22 cellular contexts compared by ENCODE assay signal in genomic region chr13:27120011-27120410, GRCh38.
"Had no signal": no experiment of that assay in that cellular context is flagged by ENCODE, and none has a peak within 500 bp of the region (broad histone marks: within the 10 kb centered on the region; RNA-seq: fewer than 3 reads in every experiment).

No MANE protein-coding gene starts in this region.

- H3K27me3 ChIP-seq: esophagus muscularis mucosa, heart left ventricle, right atrium auricular region, spleen, testis had no signal

- H3K36me3 ChIP-seq: right atrium auricular region had no signal

- FAIRE-seq: urothelium cell line had no signal

- DNase-seq: activated CD4-positive, alpha-beta memory T cell treated with anti-CD3 and anti-CD28 coated beads for 36 hours; activated CD4-positive, alpha-beta T cell treated with anti-CD3 and anti-CD28 coated beads, Interleukin-2, amount 10 ng/mL, durations not matched to agents 24 days and 14 days; activated CD4-positive, CD25-positive, alpha-beta regulatory T cell treated with anti-CD3 and anti-CD28 coated beads, Interleukin-2, amount 50 U/mL, for 72 hours; activated CD8-positive, alpha-beta memory T cell treated with anti-CD3 and anti-CD28 coated beads, Interleukin-2, amount 50 U/mL, for 48 hours; activated gamma-delta T cell; activated naive CD4-positive, alpha-beta T cell treated with anti-CD3 and anti-CD28 coated beads, Interleukin-2, amount 10 ng/mL, durations not matched to agents 7 days and 5 days; activated naive CD8-positive, alpha-beta T cell treated with anti-CD3 and anti-CD28 coated beads, Interleukin-2, amount 10 ng/mL, durations not matched to agents 7 days and 5 days; activated T-cell treated with anti-CD3 and anti-CD28 coated beads, Interleukin-2, amount 50 U/mL, for 24 hours; amygdala; caudate nucleus; endodermal cell; heart left ventricle; naive thymus-derived CD8-positive, alpha-beta T cell; nucleus accumbens; spleen; stimulated activated naive CD4-positive, alpha-beta T cell; T-helper 2 cell; testis; trophoblast cell had no signal

- H3K4me1 ChIP-seq: testis had no signal

- H3K4me3 ChIP-seq: esophagus muscularis mucosa, heart left ventricle, right atrium auricular region, spleen, testis had no signal

- ATAC-seq: heart left ventricle; naive thymus-derived CD8-positive, alpha-beta T cell had no signal

- H3K9me3 ChIP-seq: esophagus muscularis mucosa, right atrium auricular region, testis had no signal
